Comparison of ENCODE assay signal across 21 cellular contexts in genomic region chr5:28750236-28750635, GRCh38.
"Had no signal": no experiment of that assay in that cellular context is flagged by ENCODE, and none has a peak within 500 bp of the region (broad histone marks: within the 10 kb centered on the region; RNA-seq: fewer than 3 reads in every experiment).

No MANE protein-coding gene starts in this region.

- H3K27ac ChIP-seq: coronary artery, gastrocnemius medialis, heart right ventricle, left lung, lower lobe of right lung, pancreas, testis, tibial nerve, upper lobe of right lung had no signal

- H3K27me3 ChIP-seq: gastrocnemius medialis, heart right ventricle, left lung, pancreas, testis, tibial nerve, upper lobe of right lung had no signal

- H3K4me1 ChIP-seq: gastrocnemius medialis, heart right ventricle, left lung, lower lobe of right lung, pancreas, testis, tibial nerve, upper lobe of right lung had no signal

- H3K4me3 ChIP-seq: coronary artery, gastrocnemius medialis, heart right ventricle, left lung, lower lobe of right lung, pancreas, smooth muscle cell, testis, tibial nerve, upper lobe of right lung had no signal

- DNase-seq: effector CD4-positive, alpha-beta T cell; endodermal cell; erythroblast; gastrocnemius medialis; heart right ventricle; hypothalamus; left lung; lower lobe of right lung; occipital lobe; pancreas; right cardiac atrium; stimulated activated CD4-positive, alpha-beta T cell treated with anti-CD3 and anti-CD28 coated beads, Interleukin-4, amount 100 ng/mL, for 1 hour; stimulated activated CD8-positive, alpha-beta memory T cell treated with anti-CD3 and anti-CD28 coated beads, Interleukin-4, amount 100 ng/mL, for 48 hours; stimulated activated naive CD8-positive, alpha-beta T cell treated with anti-CD3 and anti-CD28 coated beads, Interleukin-15, Interleukin-2, amounts not matched to agents 100 U/mL and 50 U/mL, for 24 hours; testis; upper lobe of right lung had no signal

- ATAC-seq: gastrocnemius medialis; heart right ventricle; left lung; lower lobe of right lung; natural killer cell treated with Interleukin-12 subunit alpha and Interleukin-12 subunit beta and Interleukin-15 and Interleukin-18, amount 100 ng/mL, for 72 hours; pancreas; right cardiac atrium; stimulated activated effector memory CD8-positive, alpha-beta T cell treated with anti-CD3 and anti-CD28 coated beads, Interleukin-12 subunit alpha, Interleukin-12 subunit beta, amount 100 ng/mL, for 72 hours; stimulated activated naive CD8-positive, alpha-beta T cell treated with anti-CD3 and anti-CD28 coated beads, Interleukin-15, Interleukin-2, amounts not matched to agents 100 U/mL and 50 U/mL, for 24 hours; upper lobe of right lung had no signal
